ENCODE assay signal across 25 cellular contexts in the genomic region with DNA sequence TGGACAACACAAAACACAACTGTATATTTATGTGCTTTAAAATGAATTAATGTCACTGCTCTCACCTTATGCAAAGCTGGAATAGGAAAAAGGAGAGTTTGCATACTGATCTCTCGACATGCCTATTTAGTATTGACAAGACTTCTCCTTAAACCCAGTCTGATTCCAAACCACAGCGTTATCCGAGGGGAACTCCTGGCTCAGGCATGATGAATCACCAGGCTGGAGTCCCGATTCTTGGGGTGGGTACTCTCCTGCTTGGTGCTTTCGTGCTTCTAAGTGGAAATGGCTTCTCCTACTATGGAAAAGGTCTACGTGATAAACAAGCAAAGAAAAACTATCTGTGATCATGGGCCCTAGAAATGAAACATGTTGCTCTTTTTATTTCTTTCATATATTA.
"Had no signal": no experiment of that assay in that cellular context is flagged by ENCODE, and none has a peak within 500 bp of the region (broad histone marks: within the 10 kb centered on the region; RNA-seq: fewer than 3 reads in every experiment).

No MANE protein-coding gene starts in this region.

- H3K9me3 ChIP-seq: neutrophil, pancreas, psoas muscle, right atrium auricular region, thyroid gland, upper lobe of right lung had no signal

- H3K4me3 Mint-ChIP-seq: activated CD4-positive, alpha-beta T cell treated with anti-CD3 and anti-CD28 coated beads for 36 hours; activated naive CD8-positive, alpha-beta T cell treated with anti-CD3 and anti-CD28 coated beads for 36 hours; activated T-cell treated with anti-CD3 and anti-CD28 coated beads, Interleukin-2, amount 50 U/mL, for 4 hours; brain; memory B cell; nephron; stimulated activated naive CD8-positive, alpha-beta T cell treated with anti-CD3 and anti-CD28 coated beads, Interleukin-15, Interleukin-2, amounts not matched to agents 100 ng/mL and 50 ng/mL, for 24 hours; WTC11 had no signal

- H3K4me1 Mint-ChIP-seq: activated CD4-positive, alpha-beta T cell treated with anti-CD3 and anti-CD28 coated beads for 36 hours; activated naive CD8-positive, alpha-beta T cell treated with anti-CD3 and anti-CD28 coated beads for 36 hours; brain; WTC11 had no signal

- H3K27me3 ChIP-seq: pancreas, right atrium auricular region, thyroid gland, upper lobe of right lung had no signal

- H3K9me3 Mint-ChIP-seq: activated T-cell treated with anti-CD3 and anti-CD28 coated beads, Interleukin-2, amount 50 U/mL, for 4 hours; activated T-helper 2 cell treated with anti-CD3 and anti-CD28 coated beads, Interferon-gamma antibody, Interleukin-2, Interleukin-4, amounts not matched to agents 10 μg/mL and 5 μg/mL and 100 μg/mL, durations not matched to agents 14 hours and 24 hours and 36 hours; brain; nephron; stimulated activated naive CD8-positive, alpha-beta T cell treated with anti-CD3 and anti-CD28 coated beads, Interleukin-15, Interleukin-2, amounts not matched to agents 100 ng/mL and 50 ng/mL, for 24 hours had no signal

- H3K4me1 ChIP-seq: pancreas, psoas muscle, thyroid gland, upper lobe of right lung had no signal

- H3K27ac Mint-ChIP-seq: activated CD4-positive, alpha-beta T cell treated with anti-CD3 and anti-CD28 coated beads for 36 hours; activated naive CD8-positive, alpha-beta T cell treated with anti-CD3 and anti-CD28 coated beads for 36 hours; activated T-helper 2 cell treated with anti-CD3 and anti-CD28 coated beads, Interferon-gamma antibody, Interleukin-2, Interleukin-4, amounts not matched to agents 10 μg/mL and 5 μg/mL and 100 μg/mL, durations not matched to agents 14 hours and 24 hours and 36 hours; brain; memory B cell; nephron; stimulated activated naive CD8-positive, alpha-beta T cell treated with anti-CD3 and anti-CD28 coated beads, Interleukin-15, Interleukin-2, amounts not matched to agents 100 ng/mL and 50 ng/mL, for 24 hours; WTC11 had no signal

- DNase-seq: activated CD4-positive, alpha-beta T cell treated with anti-CD3 and anti-CD28 coated beads for 36 hours; activated CD4-positive, alpha-beta T cell treated with anti-CD3 and anti-CD28 coated beads, Interleukin-2, amount 50 U/mL, for 48 hours; activated CD8-positive, alpha-beta memory T cell treated with anti-CD3 and anti-CD28 coated beads, Interleukin-2, amount 50 U/mL, for 48 hours; activated naive CD4-positive, alpha-beta T cell; activated naive CD8-positive, alpha-beta T cell treated with anti-CD3 and anti-CD28 coated beads for 36 hours; activated T-cell treated with anti-CD3 and anti-CD28 coated beads, Interleukin-2, amount 50 U/mL, for 4 hours; amniotic stem cell; central memory CD4-positive, alpha-beta T cell; effector memory CD4-positive, alpha-beta T cell; hypothalamus; pancreas; psoas muscle; stimulated activated CD4-positive, alpha-beta T cell treated with anti-CD3 and anti-CD28 coated beads, Interleukin-12 subunit alpha, Interleukin-12 subunit beta, amount 100 ng/mL, for 4 hours; substantia nigra; T-helper 9 cell; thyroid gland; upper lobe of right lung had no signal

- H3K27me3 Mint-ChIP-seq: activated CD4-positive, alpha-beta T cell treated with anti-CD3 and anti-CD28 coated beads for 36 hours had no signal

- H3K4me3 ChIP-seq: pancreas, psoas muscle, right atrium auricular region, thyroid gland, upper lobe of right lung had no signal

- H3K27ac ChIP-seq: neutrophil, pancreas, psoas muscle, right atrium auricular region, thyroid gland, upper lobe of right lung had no signal

- H3K36me3 Mint-ChIP-seq: activated naive CD8-positive, alpha-beta T cell treated with anti-CD3 and anti-CD28 coated beads for 36 hours; brain; memory B cell; WTC11 had no signal

- ATAC-seq: activated CD4-positive, alpha-beta T cell treated with anti-CD3 and anti-CD28 coated beads for 36 hours; activated T-cell treated with anti-CD3 and anti-CD28 coated beads, Interleukin-2, amount 50 U/mL, for 4 hours; pancreas; psoas muscle; WTC11 had no signal

- H3K36me3 ChIP-seq: neutrophil, pancreas, right atrium auricular region, thyroid gland, upper lobe of right lung had no signal
